28 cellular contexts compared by ENCODE assay signal in the genomic region with DNA sequence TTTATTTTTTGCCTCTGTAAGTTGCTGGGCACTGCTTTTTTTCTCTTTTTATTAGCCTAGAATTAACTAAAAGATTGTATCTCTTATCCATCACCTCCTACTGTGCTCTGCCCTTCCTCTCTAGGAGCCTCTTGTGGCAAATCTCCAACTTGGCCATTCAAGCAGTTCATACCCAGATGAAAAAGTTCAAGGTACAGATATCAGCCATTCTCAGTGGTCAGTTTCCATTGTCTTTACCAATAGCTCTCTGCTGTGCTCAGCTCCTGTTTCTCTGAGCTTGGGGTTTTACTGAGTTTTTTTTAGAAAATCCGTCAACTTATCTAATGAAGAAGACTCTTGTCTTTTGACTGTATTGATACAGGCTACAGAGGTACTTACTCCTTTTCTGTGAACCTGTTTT. TPM values are rescaled to one million over a fixed set of nuclear protein-coding genes. Genes with fewer than 3 reads are reported as not detected.
DNase-seq lines count a peak whose midpoint lies in the region; ATAC-seq and TF ChIP-seq lines count a peak whose summit lies in the region.
"Had no signal": no experiment of that assay in that cellular context is flagged by ENCODE, and none has a peak within 500 bp of the region (broad histone marks: within the 10 kb centered on the region; RNA-seq: fewer than 3 reads in every experiment).

No MANE protein-coding gene starts in this region.

- no peaks in the 10 kb centered on the region for H3K36me3 ChIP-seq in Panc1 (ENCODE audit: control insufficient read depth, insufficient read depth, low read length)
- no peaks in the 10 kb centered on the region for H3K36me3 ChIP-seq in right lobe of liver
- H3K36me3 ChIP-seq in effector memory CD4-positive, alpha-beta T cell (ENCODE audit: control insufficient read depth, insufficient read depth, low read length): no peaks in the 10 kb centered on the region
- H3K36me3 ChIP-seq: heart left ventricle, spleen, thoracic aorta had no signal

- intact Hi-C loops in Panc1 (cut with micrococcal nuclease; ENCODE audit: unreplicated experiment) (no loop called here), right lobe of liver (cut with DNase I) (no loop called here), Calu3 (cut with micrococcal nuclease; ENCODE audit: unreplicated experiment) (no loop called here)

- TF ChIP-seq CTCF in GM12865 (IDR thresholded peaks at IDR 0.05; ENCODE audit: insufficient read depth, low read depth, low read length, missing control alignments): no peak
- TF ChIP-seq CTCF in Panc1 (IDR thresholded peaks at IDR 0.05): no peak
- no peak for TF ChIP-seq CTCF in right lobe of liver (IDR thresholded peaks at IDR 0.05)
- TF ChIP-seq CTCF in Calu3 (IDR thresholded peaks at IDR 0.05; ENCODE audit: unreplicated experiment): no peak

- ATAC-seq in GM21786 (IDR thresholded peaks at IDR 0.05; ENCODE audit: unreplicated experiment) (peak; percentile 65), Panc1 (no peak), right lobe of liver (peak; percentile 39 to 60 (median 48)), HG03280 (IDR thresholded peaks at IDR 0.05; ENCODE audit: unreplicated experiment) (no peak)
- ATAC-seq: activated CD4-positive, alpha-beta T cell treated with anti-CD3 and anti-CD28 coated beads for 36 hours; heart left ventricle; left cardiac atrium; naive thymus-derived CD4-positive, alpha-beta T cell had no signal

- POLR2A ChIA-PET in Panc1 (lab: Charles Lee): no interaction called here

- BruUV-seq in Panc1 (replicated peaks; lab: Mats Ljungman, UMichigan) (no TSS peak), Calu3 (replicated peaks; lab: Mats Ljungman, UMichigan) (no TSS peak)

- H3K4me3 Mint-ChIP-seq in Calu3 (ENCODE audit: low read depth, unreplicated experiment): no peak overlapping the region
- H3K4me3 Mint-ChIP-seq: activated CD4-positive, alpha-beta T cell treated with anti-CD3 and anti-CD28 coated beads for 36 hours; activated naive CD4-positive, alpha-beta T cell treated with anti-CD3 and anti-CD28 coated beads for 36 hours; CD4-positive, alpha-beta memory T cell; naive thymus-derived CD4-positive, alpha-beta T cell had no signal

- no peaks in the 10 kb centered on the region for H3K9me3 ChIP-seq in Panc1 (ENCODE audit: control insufficient read depth, insufficient read depth, low read depth, low read length)
- H3K9me3 ChIP-seq in right lobe of liver: no peaks in the 10 kb centered on the region
- no peaks in the 10 kb centered on the region for H3K9me3 ChIP-seq in effector memory CD4-positive, alpha-beta T cell (ENCODE audit: control insufficient read depth, low read length)
- H3K9me3 ChIP-seq: heart left ventricle, spleen, thoracic aorta had no signal

- peaks cover 75% of the 10 kb centered on the region for H3K4me1 Mint-ChIP-seq in Calu3 (ENCODE audit: low read depth, unreplicated experiment)

- CTCF ChIA-PET in Panc1 (lab: Charles Lee): no interaction called here
- CTCF ChIA-PET in Calu3 (lab: Charles Lee): interaction anchor here (0.6 kb wide), 1 partner anchor 10 kb away, joined by 13 read pairs; no protein-coding TSS in a partner anchor

- in situ Hi-C loops in Panc1 (cut with HindIII; ENCODE audit: low pct_unique_long_range_greater_than_20kb, low sequenced_read_pairs): no loop called here

- TF ChIP-seq POLR2A in right lobe of liver (IDR thresholded peaks at IDR 0.05): no peak

- WGBS in right lobe of liver (ENCODE audit: insufficient coverage, low coverage, low lambda C conversion rate, missing lambda C conversion rate): 50% methylated on average over 1 of the region's 1 CpG

- H3K4me1 ChIP-seq in Panc1 (ENCODE audit: control insufficient read depth, insufficient read depth, low read length): peaks cover 40% of the 10 kb centered on the region
- H3K4me1 ChIP-seq in right lobe of liver: peaks cover 0 to 15% (median 4%) of the 10 kb centered on the region in 4 donors
- H3K4me1 ChIP-seq in effector memory CD4-positive, alpha-beta T cell (ENCODE audit: control insufficient read depth, insufficient read depth, low read length, poor library complexity, severe bottlenecking): no peaks in the 10 kb centered on the region

- H3K27me3 Mint-ChIP-seq in Calu3 (ENCODE audit: unreplicated experiment): no peaks in the 10 kb centered on the region
- H3K27me3 Mint-ChIP-seq: activated CD4-positive, alpha-beta T cell treated with anti-CD3 and anti-CD28 coated beads for 36 hours; CD4-positive, alpha-beta memory T cell; naive thymus-derived CD4-positive, alpha-beta T cell had no signal

- H3K9me3 Mint-ChIP-seq in Calu3 (ENCODE audit: low read depth, unreplicated experiment): no peaks in the 10 kb centered on the region
- H3K9me3 Mint-ChIP-seq: activated naive CD4-positive, alpha-beta T cell treated with anti-CD3 and anti-CD28 coated beads for 36 hours; CD4-positive, alpha-beta memory T cell; naive thymus-derived CD4-positive, alpha-beta T cell had no signal

- H3K36me3 Mint-ChIP-seq in Calu3 (ENCODE audit: insufficient read depth, unreplicated experiment): peaks cover 19% of the 10 kb centered on the region

- DNase-seq in GM12865 (ENCODE audit: low read depth): peak; percentile 47
- no peak for DNase-seq in Panc1 (ENCODE audit: low read depth, low spot score)
- no peak for DNase-seq in right lobe of liver
- DNase-seq in effector memory CD4-positive, alpha-beta T cell: no peak
- DNase-seq in Calu3: no peak
- DNase-seq: activated CD4-positive, alpha-beta T cell treated with anti-CD3 and anti-CD28 coated beads for 36 hours; activated CD8-positive, alpha-beta memory T cell treated with anti-CD3 and anti-CD28 coated beads for 24 hours; activated naive CD4-positive, alpha-beta T cell treated with anti-CD3 and anti-CD28 coated beads for 36 hours; activated T-cell treated with anti-CD3 and anti-CD28 coated beads, Interleukin-2, amount 50 U/mL, for 48 hours; amniotic stem cell; CD4-positive, alpha-beta memory T cell; DMS53; heart left ventricle; left cardiac atrium; mesenchymal stem cell; naive thymus-derived CD4-positive, alpha-beta T cell; NCI-H146; NCI-H526 treated with DMSO at 0.1 percent for 48 hours; SHP77 treated with DMSO at 0.1 percent for 48 hours; spleen; stimulated activated CD4-positive, alpha-beta T cell treated with anti-CD3 and anti-CD28 coated beads, Interleukin-4, amount 100 ng/mL, for 24 hours; stimulated activated naive CD4-positive, alpha-beta T cell treated with Interleukin-2 at 50 U/mL for 16 hours had no signal

- no peak overlapping the region for H3K4me3 ChIP-seq in GM12865 (ENCODE audit: low read depth, low read length)
- no peak overlapping the region for H3K4me3 ChIP-seq in Panc1 (ENCODE audit: low read depth in 2 of 2, low read length in 2 of 2)
- no peak overlapping the region for H3K4me3 ChIP-seq in right lobe of liver
- H3K4me3 ChIP-seq in effector memory CD4-positive, alpha-beta T cell (ENCODE audit: insufficient read depth, low read depth, low read length, poor library complexity, severe bottlenecking): no peak overlapping the region
- H3K4me3 ChIP-seq: heart left ventricle, spleen, thoracic aorta had no signal

- peak overlapping the region; percentile 46 for H3K27ac ChIP-seq in Panc1 (ENCODE audit: low read length)
- no peak overlapping the region for H3K27ac ChIP-seq in right lobe of liver
- H3K27ac ChIP-seq in effector memory CD4-positive, alpha-beta T cell (ENCODE audit: insufficient read depth, low read length, poor library complexity, severe bottlenecking): no peak overlapping the region
- H3K27ac ChIP-seq: heart left ventricle, spleen, thoracic aorta had no signal

- H3K27me3 ChIP-seq in Panc1 (ENCODE audit: control insufficient read depth, insufficient read depth, low read length) (no peaks in the 10 kb centered on the region), right lobe of liver (no peaks in the 10 kb centered on the region)
- H3K27me3 ChIP-seq in effector memory CD4-positive, alpha-beta T cell (replicated peaks; ENCODE audit: control insufficient read depth, insufficient read depth, low read length, poor library complexity, severe bottlenecking): no peaks in the 10 kb centered on the region
- H3K27me3 ChIP-seq: heart left ventricle, spleen had no signal

- H3K27ac Mint-ChIP-seq in Calu3 (ENCODE audit: unreplicated experiment): no peak overlapping the region
- H3K27ac Mint-ChIP-seq: activated CD4-positive, alpha-beta T cell treated with anti-CD3 and anti-CD28 coated beads for 36 hours; activated naive CD4-positive, alpha-beta T cell treated with anti-CD3 and anti-CD28 coated beads for 36 hours had no signal

RNA-seq across cellular contexts. Expression of gene MOSMO, which starts 15.6 kb away (rescaled TPM):
- total RNA-seq in Panc1 (2021; ENCODE audit: unreplicated experiment) (20.6 TPM), right lobe of liver (10 to 100 TPM in 2 of 6 experiments, 1 to 10 TPM in 4; 6.7 to 13.4 (median 7.5) TPM), Calu3 (2022) (24.0 and 30.1 TPM in 2 replicates)
- polyA plus RNA-seq in Panc1 (2012; ENCODE audit: insufficient read length): 14.2 TPM

RNA-seq across cellular contexts. Expression of gene PDZD9, which starts 22.6 kb away (rescaled TPM):
- total RNA-seq in Panc1 (2021; ENCODE audit: unreplicated experiment): not detected
- not detected for polyA plus RNA-seq in Panc1 (2012; ENCODE audit: insufficient read length)
- total RNA-seq in right lobe of liver: not detected
- not detected in 2 replicates for total RNA-seq in Calu3 (2022)
- total RNA-seq: activated CD4-positive, alpha-beta T cell treated with anti-CD3 and anti-CD28 coated beads for 36 hours; activated naive CD4-positive, alpha-beta T cell treated with anti-CD3 and anti-CD28 coated beads for 36 hours; CD4-positive, alpha-beta memory T cell; fibroblast of villous mesenchyme; heart left ventricle; left cardiac atrium; naive thymus-derived CD4-positive, alpha-beta T cell; OCI-LY7; osteoblast; spleen; thoracic aorta had no signal
- polyA plus RNA-seq: heart left ventricle, spleen had no signal

Comparison
In these comparisons a context has a peak if more than half of its experiments do, and no peak if none do; other contexts are left out.
1. ATAC-seq: peak in GM21786 (single experiment) and right lobe of liver (4 of 4); none in Panc1 (single experiment) and HG03280 (single experiment).